Comparison of ENCODE assay signal across 15 cellular contexts in genomic region chr14:44979740-44980346, GRCh38. TPM values are rescaled to one million over a fixed set of nuclear protein-coding genes. Genes with fewer than 3 reads are reported as not detected.
DNase-seq lines count a peak whose midpoint lies in the region; ATAC-seq and TF ChIP-seq lines count a peak whose summit lies in the region.
"Had no signal": no experiment of that assay in that cellular context is flagged by ENCODE, and none has a peak within 500 bp of the region (broad histone marks: within the 10 kb centered on the region; RNA-seq: fewer than 3 reads in every experiment).

No MANE protein-coding gene starts in this region.

- H3K14ac ChIP-seq in neuronal stem cell (ENCODE audit: low read length): no peak overlapping the region

- H2BK5ac ChIP-seq in neuronal stem cell (ENCODE audit: low read length): no peak overlapping the region

- H2BK12ac ChIP-seq in neuronal stem cell (ENCODE audit: low read length): no peak overlapping the region

- H3K4me3 ChIP-seq in mucosa of descending colon (no peak overlapping the region), neuronal stem cell (ENCODE audit: low read length in 2 of 2) (no peak overlapping the region)
- H3K4me3 ChIP-seq: left lung had no signal

- H3K27me3 ChIP-seq in neuronal stem cell (ENCODE audit: control insufficient read depth in 3 of 3, insufficient read depth in 3 of 3, low read depth in 1 of 3, low read length in 3 of 3): no peaks in the 10 kb centered on the region
- H3K27me3 ChIP-seq: left lung had no signal

- no peak overlapping the region for H3K4ac ChIP-seq in neuronal stem cell (ENCODE audit: low read length)

- TF ChIP-seq CTCF in mucosa of descending colon (IDR thresholded peaks at IDR 0.05): no peak

- H3K4me1 ChIP-seq in mucosa of descending colon (ENCODE audit: low read depth): no peaks in the 10 kb centered on the region
- no peaks in the 10 kb centered on the region for H3K4me1 ChIP-seq in neuronal stem cell (ENCODE audit: control insufficient read depth in 2 of 2, insufficient read depth in 1 of 2, low read depth in 1 of 2, low read length in 2 of 2)

- no peak overlapping the region for H3K23ac ChIP-seq in neuronal stem cell (ENCODE audit: low read depth, low read length, poor library complexity)

- no peak overlapping the region for H3K4me2 ChIP-seq in neuronal stem cell (ENCODE audit: insufficient read depth, low read length, poor library complexity, severe bottlenecking)

- H3K36me3 ChIP-seq in mucosa of descending colon (ENCODE audit: low read depth) (no peaks in the 10 kb centered on the region), neuronal stem cell (replicated peaks in 1 of 2; ENCODE audit: control insufficient read depth in 2 of 2, insufficient read depth in 2 of 2, low read length in 2 of 2) (no peaks in the 10 kb centered on the region)
- H3K36me3 ChIP-seq: left lung had no signal

- H3K4me1 Mint-ChIP-seq in activated CD4-positive, alpha-beta memory T cell treated with anti-CD3 and anti-CD28 coated beads for 36 hours (ENCODE audit: low read depth): peaks cover 15% of the 10 kb centered on the region

- no peak overlapping the region for H3K9ac ChIP-seq in neuronal stem cell (ENCODE audit: low read depth, low read length, poor library complexity)

- intact Hi-C loops in mucosa of descending colon (cut with DNase I, micrococcal nuclease): no loop called here
- intact Hi-C loops in activated CD4-positive, alpha-beta memory T cell treated with anti-CD3 and anti-CD28 coated beads for 36 hours (cut with micrococcal nuclease): no loop called here

- H4K91ac ChIP-seq in neuronal stem cell (ENCODE audit: low read depth, low read length, poor library complexity): no peak overlapping the region

- POLR2A ChIA-PET in activated CD4-positive, alpha-beta memory T cell treated with anti-CD3 and anti-CD28 coated beads for 36 hours (lab: Charles Lee): no interaction called here

- H2AFZ ChIP-seq in neuronal stem cell (ENCODE audit: low read length): no peak overlapping the region

- no peaks in the 10 kb centered on the region for H3K9me3 ChIP-seq in mucosa of descending colon
- no peaks in the 10 kb centered on the region for H3K9me3 ChIP-seq in neuronal stem cell (replicated peaks in 1 of 2; ENCODE audit: control insufficient read depth in 2 of 2, insufficient read depth in 1 of 2, low read depth in 1 of 2, low read length in 2 of 2)
- H3K9me3 ChIP-seq: left lung had no signal

- no peak overlapping the region for H2BK120ac ChIP-seq in neuronal stem cell (ENCODE audit: low read depth, low read length)

- no peak overlapping the region for H3K4me3 Mint-ChIP-seq in activated CD4-positive, alpha-beta memory T cell treated with anti-CD3 and anti-CD28 coated beads for 36 hours
- H3K4me3 Mint-ChIP-seq: endodermal cell had no signal

- CTCF ChIA-PET in activated CD4-positive, alpha-beta memory T cell treated with anti-CD3 and anti-CD28 coated beads for 36 hours (lab: Charles Lee): no interaction called here

- no peak overlapping the region for H2AK5ac ChIP-seq in neuronal stem cell (ENCODE audit: low read depth, low read length)

- no peak overlapping the region for H3K27ac ChIP-seq in neuronal stem cell (replicated peaks; ENCODE audit: low read length)
- H3K27ac ChIP-seq: left lung had no signal

- H2BK15ac ChIP-seq in neuronal stem cell (ENCODE audit: low read length): no peak overlapping the region

- H3K79me1 ChIP-seq in neuronal stem cell (ENCODE audit: low read depth, low read length): peaks cover 4% of the 10 kb centered on the region

- DNase-seq in DMS 273 treated with DMSO at 0.1 percent for 48 hours (lab: John Stamatoyannopoulos, UW) (peak; percentile 6), NCI-H446 treated with DMSO at 0.1 percent for 48 hours (lab: John Stamatoyannopoulos, UW) (peak; percentile 27), dermis blood vessel endothelial cell (peak; percentile 13), mucosa of descending colon (peak in 2 of 3 donors; percentile 34 to 58), neuronal stem cell (ENCODE audit: low spot score) (no peak)
- DNase-seq in activated CD4-positive, alpha-beta T cell treated with anti-CD3 and anti-CD28 coated beads, Interleukin-2, amount 50 U/mL, for 4 hours: no peak
- DNase-seq in activated CD4-positive, alpha-beta memory T cell treated with anti-CD3 and anti-CD28 coated beads for 36 hours: no peak
- DNase-seq: Calu3; central memory CD4-positive, alpha-beta T cell; endodermal cell; HCEC 1CT; IMR-90; left lung; stimulated activated CD4-positive, alpha-beta T cell treated with anti-CD3 and anti-CD28 coated beads, Interleukin-2, amount 100 ng/mL, for 48 hours had no signal

- no peaks in the 10 kb centered on the region for H3K36me3 Mint-ChIP-seq in activated CD4-positive, alpha-beta memory T cell treated with anti-CD3 and anti-CD28 coated beads for 36 hours

- H4K8ac ChIP-seq in neuronal stem cell (ENCODE audit: low read depth, low read length): no peak overlapping the region

- no peaks in the 10 kb centered on the region for H3K9me3 Mint-ChIP-seq in activated CD4-positive, alpha-beta memory T cell treated with anti-CD3 and anti-CD28 coated beads for 36 hours
- H3K9me3 Mint-ChIP-seq: endodermal cell had no signal

- no peaks in the 10 kb centered on the region for H3K27me3 Mint-ChIP-seq in activated CD4-positive, alpha-beta memory T cell treated with anti-CD3 and anti-CD28 coated beads for 36 hours

- no peak overlapping the region for H3K18ac ChIP-seq in neuronal stem cell (ENCODE audit: low read length)

- ATAC-seq in mucosa of descending colon (peak; percentile 51), GM21529 (IDR thresholded peaks at IDR 0.05; ENCODE audit: unreplicated experiment) (no peak)
- ATAC-seq: left lung had no signal

- H3K27ac Mint-ChIP-seq in activated CD4-positive, alpha-beta memory T cell treated with anti-CD3 and anti-CD28 coated beads for 36 hours: no peak overlapping the region
- H3K27ac Mint-ChIP-seq: endodermal cell had no signal

RNA-seq across cellular contexts. Expression of gene TOGARAM1, which starts 17.9 kb away (rescaled TPM):
- total RNA-seq in dermis blood vessel endothelial cell: 21.1 and 23.1 TPM in 2 replicates
- total RNA-seq in mucosa of descending colon: 10 to 100 TPM; 13.2 to 17.0 (median 14.8) TPM
- 12.0 TPM for polyA plus RNA-seq in neuronal stem cell (2013, experiment 1 of 2)
- polyA plus RNA-seq in neuronal stem cell (2013, experiment 2 of 2): 12.2 TPM
- total RNA-seq in activated CD4-positive, alpha-beta memory T cell treated with anti-CD3 and anti-CD28 coated beads for 36 hours: 1 to 10 TPM; 4.5 to 5.4 TPM

RNA-seq across cellular contexts. Expression of gene KLHL28, which starts 18.1 kb away (rescaled TPM):
- 8.9 and 13.3 TPM in 2 replicates for total RNA-seq in dermis blood vessel endothelial cell
- total RNA-seq in mucosa of descending colon: 10 to 100 TPM; 16.1 to 19.5 (median 19.3) TPM
- polyA plus RNA-seq in neuronal stem cell (2013, experiment 1 of 2): 8.4 TPM
- 9.1 TPM for polyA plus RNA-seq in neuronal stem cell (2013, experiment 2 of 2)
- 10 to 100 TPM; 11.0 to 11.8 TPM for total RNA-seq in activated CD4-positive, alpha-beta memory T cell treated with anti-CD3 and anti-CD28 coated beads for 36 hours

Comparison
In these comparisons a context has a peak if more than half of its experiments do, and no peak if none do; other contexts are left out.
1. DNase-seq: peak in DMS 273 treated with DMSO at 0.1 percent for 48 hours (single experiment), NCI-H446 treated with DMSO at 0.1 percent for 48 hours (single experiment), dermis blood vessel endothelial cell (single experiment) and mucosa of descending colon (2 of 3); none in neuronal stem cell (single experiment), activated CD4-positive, alpha-beta T cell treated with anti-CD3 and anti-CD28 coated beads, Interleukin-2, amount 50 U/mL, for 4 hours (0 of 2) and activated CD4-positive, alpha-beta memory T cell treated with anti-CD3 and anti-CD28 coated beads for 36 hours (single experiment).